15 cellular contexts compared by ENCODE assay signal in the genomic region with DNA sequence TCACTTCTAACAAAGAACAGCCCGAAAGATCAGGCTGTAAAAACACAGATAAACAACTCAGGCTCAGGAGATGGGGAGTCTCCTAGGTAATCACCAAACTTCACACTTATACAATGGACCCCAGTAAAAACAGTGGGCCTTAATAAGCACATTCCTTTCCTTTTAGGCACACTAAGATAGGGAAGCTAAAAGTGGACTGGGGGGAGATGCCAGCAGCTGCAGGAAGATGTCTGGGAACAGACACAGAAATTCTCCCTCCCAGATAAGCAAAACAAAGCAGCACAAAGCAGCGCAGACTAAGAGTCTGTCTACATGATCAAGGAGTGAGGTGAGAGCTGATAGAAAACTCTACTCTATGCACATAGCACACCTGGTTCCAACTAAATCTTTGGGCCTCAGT. TPM values are rescaled to one million over a fixed set of nuclear protein-coding genes. Genes with fewer than 3 reads are reported as not detected.
DNase-seq lines count a peak whose midpoint lies in the region; ATAC-seq and TF ChIP-seq lines count a peak whose summit lies in the region.
"Had no signal": no experiment of that assay in that cellular context is flagged by ENCODE, and none has a peak within 500 bp of the region (broad histone marks: within the 10 kb centered on the region; RNA-seq: fewer than 3 reads in every experiment).

No MANE protein-coding gene starts in this region.

- no peak overlapping the region for H3K9ac ChIP-seq in HUES48 (ENCODE audit: low read depth, low read length)
- peak overlapping the region; percentile 7 to 58 for H3K9ac ChIP-seq in stomach smooth muscle (ENCODE audit: low read length in 2 of 2)
- H3K9ac ChIP-seq: neural progenitor cell had no signal

- H3K4me3 ChIP-seq in HUES48 (ENCODE audit: low read depth, low read length) (no peak overlapping the region), right atrium auricular region (peak overlapping the region; percentile 12 to 30), stomach smooth muscle (ENCODE audit: low read length in 2 of 2) (peak overlapping the region; percentile 57 to 67), lower leg skin (ENCODE audit: low read depth, poor library complexity, severe bottlenecking) (no peak overlapping the region)
- H3K4me3 ChIP-seq: neural progenitor cell had no signal

- no peak for DNase-seq in MCF 10A (ENCODE audit: unreplicated experiment)
- no peak for DNase-seq in right atrium auricular region (ENCODE audit: low spot score)
- no peak for DNase-seq in activated CD8-positive, alpha-beta memory T cell treated with anti-CD3 and anti-CD28 coated beads for 24 hours
- DNase-seq in lower leg skin (ENCODE audit: low spot score in 2 of 2): no peak
- DNase-seq in NCI-H146 treated with DMSO at 0.1 percent for 48 hours (lab: John Stamatoyannopoulos, UW; ENCODE audit: unreplicated experiment): no peak
- DNase-seq: activated effector memory CD4-positive, alpha-beta T cell treated with Interleukin-2 at 50 U/mL for 16 hours; DMS 273 treated with DMSO at 0.1 percent for 48 hours; effector memory CD4-positive, alpha-beta T cell; KG1; NCI-H2171; stimulated activated CD4-positive, alpha-beta T cell treated with anti-CD3 and anti-CD28 coated beads, Interleukin-4, amount 100 ng/mL, for 24 hours had no signal

- H3K27me3 ChIP-seq in HUES48 (ENCODE audit: control insufficient read depth, insufficient read depth, low read length): no peaks in the 10 kb centered on the region
- H3K27me3 ChIP-seq in right atrium auricular region: no peaks in the 10 kb centered on the region
- H3K27me3 ChIP-seq in stomach smooth muscle (ENCODE audit: control insufficient read depth in 1 of 2, insufficient read depth in 2 of 2, low read length in 2 of 2): no peaks in the 10 kb centered on the region
- H3K27me3 ChIP-seq: neural progenitor cell had no signal

- peaks cover 29% of the 10 kb centered on the region for H3K4me1 Mint-ChIP-seq in MCF 10A (ENCODE audit: insufficient read depth, unreplicated experiment)
- H3K4me1 Mint-ChIP-seq: neural progenitor cell had no signal

- H3K36me3 Mint-ChIP-seq in MCF 10A (ENCODE audit: insufficient read depth, unreplicated experiment): no peaks in the 10 kb centered on the region

- CTCF ChIA-PET in MCF 10A (lab: Yijun Ruan, JAX): interaction anchor here (0.6 to 3.5 kb wide), 13 partner anchors 9 to 447 kb away, joined by 3 to 12 read pairs (median 4); partner anchors contain the start of gene CTBS

- TF ChIP-seq CTCF in MCF 10A (IDR thresholded peaks at IDR 0.05; ENCODE audit: unreplicated experiment): no peak
- no peak for TF ChIP-seq CTCF in right atrium auricular region (IDR thresholded peaks at IDR 0.05)
- no peak for TF ChIP-seq CTCF in lower leg skin (IDR thresholded peaks at IDR 0.05)

- POLR2A ChIA-PET in MCF 10A (lab: Yijun Ruan, JAX): interaction anchor here (0.8 to 3.4 kb wide), 9 partner anchors 10 to 161 kb away, joined by 3 to 61 read pairs (median 5); partner anchors contain the start of genes CTBS, GNG5 and SPATA1

- no peaks in the 10 kb centered on the region for H3K27me3 Mint-ChIP-seq in MCF 10A (ENCODE audit: insufficient read depth, unreplicated experiment)

- H3K27ac ChIP-seq in HUES48 (ENCODE audit: low read depth, low read length) (peak overlapping the region; percentile 33), right atrium auricular region (peak overlapping the region; percentile 50 to 83), stomach smooth muscle (ENCODE audit: low read length) (peak overlapping the region; percentile 75)
- H3K27ac ChIP-seq: neural progenitor cell had no signal

- peaks cover 14% of the 10 kb centered on the region for H3K9me3 Mint-ChIP-seq in MCF 10A (ENCODE audit: unreplicated experiment)

- no peak for ATAC-seq in HG02588 (IDR thresholded peaks at IDR 0.05; ENCODE audit: unreplicated experiment)

- H3K4me3 Mint-ChIP-seq in MCF 10A (ENCODE audit: unreplicated experiment): peak overlapping the region; percentile 73
- H3K4me3 Mint-ChIP-seq: neural progenitor cell had no signal

- TF ChIP-seq POLR2A in lower leg skin (IDR thresholded peaks at IDR 0.05): no peak

- H3K4me1 ChIP-seq in HUES48 (ENCODE audit: control insufficient read depth, insufficient read depth, low read length): peaks cover 11% of the 10 kb centered on the region
- peaks cover 0 to 20% of the 10 kb centered on the region in 2 donors for H3K4me1 ChIP-seq in right atrium auricular region
- peaks cover 34% of the 10 kb centered on the region for H3K4me1 ChIP-seq in stomach smooth muscle (ENCODE audit: control insufficient read depth, insufficient read depth, low read length)

- WGBS in lower leg skin, 2 donors: 46 to 74% methylated on average over 2 of the region's 2 CpGs

- H3K9me3 ChIP-seq in HUES48 (ENCODE audit: control insufficient read depth, insufficient read depth, low read length) (peaks cover 19% of the 10 kb centered on the region), right atrium auricular region (no peaks in the 10 kb centered on the region), stomach smooth muscle (ENCODE audit: control insufficient read depth in 2 of 2, low read length in 2 of 2) (peaks cover 0 to 4% of the 10 kb centered on the region in 2 donors)

- intact Hi-C loops in MCF 10A (cut with micrococcal nuclease) (no loop called here), lower leg skin (cut with DNase I; ENCODE audit: low total_unique reads) (loop anchor here (10.0 kb wide), 1 partner anchor 468 kb away; no protein-coding TSS in a partner anchor)

- BruUV-seq in MCF 10A (replicated peaks; lab: Mats Ljungman, UMichigan): no TSS peak

- no peak overlapping the region for H3K27ac Mint-ChIP-seq in MCF 10A (ENCODE audit: low read depth, unreplicated experiment)

- H3K36me3 ChIP-seq in HUES48 (ENCODE audit: control insufficient read depth, insufficient read depth, low read length): no peaks in the 10 kb centered on the region
- no peaks in the 10 kb centered on the region for H3K36me3 ChIP-seq in right atrium auricular region
- H3K36me3 ChIP-seq in stomach smooth muscle (ENCODE audit: control insufficient read depth in 2 of 2, insufficient read depth in 2 of 2, low read length in 2 of 2): no peaks in the 10 kb centered on the region
- H3K36me3 ChIP-seq: neural progenitor cell had no signal

RNA-seq across cellular contexts. Expression of gene CTBS, which starts 29.0 kb away (rescaled TPM):
- 14.0 and 20.9 TPM in 2 replicates for total RNA-seq in MCF 10A (2022)
- 1 to 10 TPM; 7.5 to 9.2 TPM for total RNA-seq in right atrium auricular region
- total RNA-seq in lower leg skin: 10 to 100 TPM; 15.1 to 16.9 (median 15.5) TPM

Comparison
In these comparisons a context has a peak if more than half of its experiments do, and no peak if none do; other contexts are left out.
1. H3K4me3 ChIP-seq: peak in right atrium auricular region (2 of 2) and stomach smooth muscle (2 of 2); none in HUES48 (single experiment) and lower leg skin (single experiment).
2. Peak in every context shown above with its lines, with median percentiles within 50 percentile points of each other: H3K27ac ChIP-seq.